26 cellular contexts compared by ENCODE assay signal in the genomic region with DNA sequence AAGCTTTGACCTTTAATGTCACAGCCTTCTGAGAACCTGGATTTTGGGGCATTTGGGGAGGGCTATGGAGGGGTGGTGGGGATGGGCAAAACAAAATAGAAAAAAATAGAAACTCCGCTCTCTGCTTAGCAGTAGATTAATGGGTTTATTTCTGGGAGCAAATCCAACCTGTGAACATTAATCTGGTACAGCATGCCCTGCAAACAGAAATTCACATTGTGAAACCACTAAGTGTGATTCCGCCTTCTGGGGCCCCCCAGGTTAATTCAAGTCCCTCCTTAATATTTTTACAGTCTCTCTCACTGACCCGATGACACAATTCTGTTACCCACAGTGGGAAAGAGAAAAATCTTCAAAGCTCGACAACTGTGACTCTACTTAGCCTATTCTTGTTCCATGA.
A peak's percentile ranks its signal among the peaks of the same experiment; 100 is the strongest.
DNase-seq lines count a peak whose midpoint lies in the region; ATAC-seq and TF ChIP-seq lines count a peak whose summit lies in the region.
"Had no signal": no experiment of that assay in that cellular context is flagged by ENCODE, and none has a peak within 500 bp of the region (broad histone marks: within the 10 kb centered on the region; RNA-seq: fewer than 3 reads in every experiment).

No MANE protein-coding gene starts in this region.

- no peaks in the 10 kb centered on the region for H3K79me2 ChIP-seq in H9 (ENCODE audit: insufficient read depth, low read length)

- TF ChIP-seq POLR2A in body of pancreas (IDR thresholded peaks at IDR 0.05) (no peak), uterus (IDR thresholded peaks at IDR 0.05) (no peak)

- no peaks in the 10 kb centered on the region for H3K27me3 Mint-ChIP-seq in activated T-cell treated with anti-CD3 and anti-CD28 coated beads, Interleukin-2, amount 50 U/mL, for 72 hours (ENCODE audit: low read depth)
- H3K27me3 Mint-ChIP-seq in H9 (ENCODE audit: low read depth), result no peaks in the 10 kb centered on the region; the same call in 1 of the 2 replicates
- H3K27me3 Mint-ChIP-seq: dendritic cell treated with granulocyte-macrophage colony-stimulating factor and Interleukin-4, amounts not matched to agents 40 ng/mL and 50 ng/mL, for 4 days had no signal

- no peak overlapping the region for H2BK12ac ChIP-seq in H9 (ENCODE audit: insufficient read length, low read depth, low read length)

- H3K4me3 ChIP-seq in body of pancreas (no peak overlapping the region), uterus (no peak overlapping the region), H7 (ENCODE audit: insufficient read depth, low read depth, low read length) (no peak overlapping the region)
- H3K4me3 ChIP-seq: K562, right atrium auricular region, SK-N-MC, spleen had no signal

- H3K36me3 Mint-ChIP-seq in activated T-cell treated with anti-CD3 and anti-CD28 coated beads, Interleukin-2, amount 50 U/mL, for 72 hours (ENCODE audit: insufficient read depth in 2 of 2), result peaks cover 8 to 32% of the 10 kb centered on the region in 2 donors
- H3K36me3 Mint-ChIP-seq in stimulated activated effector memory CD8-positive, alpha-beta T cell treated with anti-CD3 and anti-CD28 coated beads, Interleukin-12 subunit alpha, Interleukin-12 subunit beta, amount 100 ng/mL, for 72 hours, result no peaks in the 10 kb centered on the region
- H3K36me3 Mint-ChIP-seq in H9 (ENCODE audit: insufficient read depth in 1 of 3, low read depth in 3 of 3), result peaks cover 0 to 3% (median 0%) of the 10 kb centered on the region in 3 experiments; a peak in 2 of 7 replicates

- H2BK120ac ChIP-seq in H9 (ENCODE audit: low read depth, low read length, poor library complexity, severe bottlenecking), result no peak overlapping the region

- peak overlapping the region in 3 of 4 donors; percentile 3 to 71 (median 47) for H3K27ac ChIP-seq in body of pancreas
- no peak overlapping the region for H3K27ac ChIP-seq in uterus
- no peak overlapping the region for H3K27ac ChIP-seq in H9 (ENCODE audit: insufficient read length, low read depth, low read length)
- H3K27ac ChIP-seq: right atrium auricular region, SK-N-MC, spleen, WERI-Rb-1 had no signal

- no peak for DNase-seq in activated T-cell treated with anti-CD3 and anti-CD28 coated beads, Interleukin-2, amount 50 U/mL, for 72 hours
- DNase-seq in activated T-cell treated with anti-CD3 and anti-CD28 coated beads, Interleukin-2, amount 50 U/mL, for 1 hour, result no peak
- DNase-seq in G401 (ENCODE audit: low spot score), result peak; percentile 74
- peak in 1 of 4 donors; percentile 27 for DNase-seq in body of pancreas
- no peak for DNase-seq in stimulated activated effector memory CD8-positive, alpha-beta T cell treated with anti-CD3 and anti-CD28 coated beads, Interleukin-12 subunit alpha, Interleukin-12 subunit beta, amount 100 ng/mL, for 72 hours (ENCODE audit: low spot score in 2 of 2)
- DNase-seq in uterus, result no peak
- DNase-seq in H7, result no peak
- DNase-seq in H9, result no peak
- DNase-seq: ACHN; activated CD4-positive, alpha-beta T cell treated with anti-CD3 and anti-CD28 coated beads, Interleukin-2, amount 50 U/mL, for 48 hours; GDM1; mammary epithelial cell; MM.1S; NCI-H1417 treated with DMSO at 0.1 percent for 48 hours; NCI-H2107; NCI-H510A treated with DMSO at 0.1 percent for 48 hours; spleen; stimulated activated CD4-positive, alpha-beta T cell treated with anti-CD3 and anti-CD28 coated beads, Interleukin-4, amount 100 ng/mL, for 24 hours; trophoblast cell; WERI-Rb-1 had no signal

- H3K56ac ChIP-seq in H9 (ENCODE audit: insufficient read length, low read depth, low read length), result no peak overlapping the region

- peaks cover 54% of the 10 kb centered on the region for H3K4me1 Mint-ChIP-seq in activated T-cell treated with anti-CD3 and anti-CD28 coated beads, Interleukin-2, amount 50 U/mL, for 72 hours (ENCODE audit: low read depth)
- H3K4me1 Mint-ChIP-seq in stimulated activated effector memory CD8-positive, alpha-beta T cell treated with anti-CD3 and anti-CD28 coated beads, Interleukin-12 subunit alpha, Interleukin-12 subunit beta, amount 100 ng/mL, for 72 hours, result peaks cover 14% of the 10 kb centered on the region
- peaks cover 0 to 9% of the 10 kb centered on the region in 2 experiments; a peak in 2 of 4 replicates for H3K4me1 Mint-ChIP-seq in H9

- H3K4me1 ChIP-seq in body of pancreas (peaks cover 5% of the 10 kb centered on the region), uterus (peaks cover 0 to 5% of the 10 kb centered on the region in 2 donors), H9 (ENCODE audit: insufficient read depth, low read length) (no peaks in the 10 kb centered on the region)
- H3K4me1 ChIP-seq: right atrium auricular region, spleen had no signal

- no peak overlapping the region for H3K14ac ChIP-seq in H9 (ENCODE audit: insufficient read depth, low read length)

- H2BK20ac ChIP-seq in H9 (ENCODE audit: low read depth, low read length, poor library complexity, severe bottlenecking), result no peak overlapping the region

- in situ Hi-C loops in G401 (cut with HindIII; ENCODE audit: low sequenced_read_pairs), result no loop called here

- no peak overlapping the region for H2AK5ac ChIP-seq in H9 (ENCODE audit: insufficient read length, low read length)

- H3K9ac ChIP-seq in H9 (ENCODE audit: extremely low read depth, insufficient read length, low read length), result no peak overlapping the region

- H3K18ac ChIP-seq in H9 (ENCODE audit: insufficient read length, low read depth, low read length), result no peak overlapping the region

- H3K4ac ChIP-seq in H9 (ENCODE audit: low read depth, low read length), result no peak overlapping the region

- no peak overlapping the region for H3K23ac ChIP-seq in H9 (ENCODE audit: insufficient read length, low read depth, low read length)

- peak overlapping the region; percentile 74 to 77 for H3K4me3 Mint-ChIP-seq in activated T-cell treated with anti-CD3 and anti-CD28 coated beads, Interleukin-2, amount 50 U/mL, for 72 hours
- peak overlapping the region; percentile 31 for H3K4me3 Mint-ChIP-seq in stimulated activated effector memory CD8-positive, alpha-beta T cell treated with anti-CD3 and anti-CD28 coated beads, Interleukin-12 subunit alpha, Interleukin-12 subunit beta, amount 100 ng/mL, for 72 hours
- no peak overlapping the region for H3K4me3 Mint-ChIP-seq in H9
- H3K4me3 Mint-ChIP-seq: dendritic cell treated with granulocyte-macrophage colony-stimulating factor and Interleukin-4, amounts not matched to agents 40 ng/mL and 50 ng/mL, for 4 days had no signal

- H2BK5ac ChIP-seq in H9 (ENCODE audit: insufficient read length, low read length), result no peak overlapping the region

- no peak overlapping the region for H4K5ac ChIP-seq in H9 (ENCODE audit: insufficient read length, low read depth, low read length)

- intact Hi-C loops in body of pancreas (cut with DNase I), result no loop called here
- intact Hi-C loops in uterus (cut with DNase I; ENCODE audit: low total_unique reads), result no loop called here

- H3K9me3 ChIP-seq in body of pancreas (no peaks in the 10 kb centered on the region), uterus (no peaks in the 10 kb centered on the region), H9 (ENCODE audit: control insufficient read depth, low read depth, low read length) (no peaks in the 10 kb centered on the region)
- H3K9me3 ChIP-seq: right atrium auricular region, spleen had no signal

- TF ChIP-seq CTCF in body of pancreas (IDR thresholded peaks at IDR 0.05) (no peak), uterus (IDR thresholded peaks at IDR 0.05) (no peak), H9 (conservative IDR thresholded peaks at IDR 0.05) (no peak)

- no peak overlapping the region for H2BK15ac ChIP-seq in H9 (ENCODE audit: low read depth, low read length)

- H3K4me2 ChIP-seq in H9 (ENCODE audit: insufficient read depth, insufficient read length, low read length), result no peak overlapping the region

- peak overlapping the region; percentile 52 for H3K27ac Mint-ChIP-seq in activated T-cell treated with anti-CD3 and anti-CD28 coated beads, Interleukin-2, amount 50 U/mL, for 72 hours
- H3K27ac Mint-ChIP-seq in stimulated activated effector memory CD8-positive, alpha-beta T cell treated with anti-CD3 and anti-CD28 coated beads, Interleukin-12 subunit alpha, Interleukin-12 subunit beta, amount 100 ng/mL, for 72 hours, result no peak overlapping the region
- H3K27ac Mint-ChIP-seq in H9, result no peak overlapping the region; a peak in 1 of 7 replicates
- H3K27ac Mint-ChIP-seq: dendritic cell treated with granulocyte-macrophage colony-stimulating factor and Interleukin-4, amounts not matched to agents 40 ng/mL and 50 ng/mL, for 4 days; T-helper 2 cell treated with Interferon-gamma antibody and Interleukin-4, amounts not matched to agents 5 μg/mL and 100 μg/mL, for 36 hours had no signal

- no peaks in the 10 kb centered on the region for H4K20me1 ChIP-seq in H9 (ENCODE audit: control insufficient read depth, insufficient read depth, insufficient read length)

- H3K23me2 ChIP-seq in H9 (ENCODE audit: insufficient read length, low read depth, low read length, poor library complexity, severe bottlenecking), result no peaks in the 10 kb centered on the region

- H4K8ac ChIP-seq in H9 (replicated peaks; ENCODE audit: insufficient read length, low read depth, low read length), result no peak overlapping the region

- no peak overlapping the region for H2AFZ ChIP-seq in H9 (ENCODE audit: low read length)

- H4K91ac ChIP-seq in H9 (ENCODE audit: insufficient read length, low read depth, low read length), result no peak overlapping the region

- H3K9me3 Mint-ChIP-seq in activated T-cell treated with anti-CD3 and anti-CD28 coated beads, Interleukin-2, amount 50 U/mL, for 72 hours, result peaks cover 0 to 3% of the 10 kb centered on the region in 2 donors
- no peaks in the 10 kb centered on the region for H3K9me3 Mint-ChIP-seq in stimulated activated effector memory CD8-positive, alpha-beta T cell treated with anti-CD3 and anti-CD28 coated beads, Interleukin-12 subunit alpha, Interleukin-12 subunit beta, amount 100 ng/mL, for 72 hours
- H3K9me3 Mint-ChIP-seq in H9, result no peaks in the 10 kb centered on the region
- H3K9me3 Mint-ChIP-seq: dendritic cell treated with granulocyte-macrophage colony-stimulating factor and Interleukin-4, amounts not matched to agents 40 ng/mL and 50 ng/mL, for 4 days; T-helper 2 cell treated with Interferon-gamma antibody and Interleukin-4, amounts not matched to agents 5 μg/mL and 100 μg/mL, for 36 hours had no signal

- no peak for ATAC-seq in activated T-cell treated with anti-CD3 and anti-CD28 coated beads, Interleukin-2, amount 50 U/mL, for 72 hours (replicated peaks in 1 of 2)
- ATAC-seq in body of pancreas, result peak; percentile 52
- ATAC-seq in stimulated activated effector memory CD8-positive, alpha-beta T cell treated with anti-CD3 and anti-CD28 coated beads, Interleukin-12 subunit alpha, Interleukin-12 subunit beta, amount 100 ng/mL, for 72 hours, result no peak
- ATAC-seq: HCT116, K562 had no signal

- H3K79me1 ChIP-seq in H9 (ENCODE audit: insufficient read depth, low read depth, low read length, poor library complexity, severe bottlenecking), result no peaks in the 10 kb centered on the region

- H3T11ph ChIP-seq in H9 (ENCODE audit: low read length), result no peak overlapping the region

- H3K36me3 ChIP-seq in body of pancreas (replicated peaks in 1 of 2; ENCODE audit: insufficient read depth in 1 of 2, low read depth in 2 of 2) (no peaks in the 10 kb centered on the region), uterus (no peaks in the 10 kb centered on the region), H7 (replicated peaks; ENCODE audit: control insufficient read depth, insufficient read depth, low read length) (no peaks in the 10 kb centered on the region)
- H3K36me3 ChIP-seq: right atrium auricular region, spleen had no signal

- 19 to 29% methylated on average over 4 of the region's 4 CpGs for WGBS in body of pancreas, 2 donors
- WGBS in H9 (ENCODE audit: extremely low coverage, insufficient read length, low lambda C conversion rate), result no CpG with 5 or more reads among the region's 4 CpGs

- H3K27me3 ChIP-seq in body of pancreas, result no peaks in the 10 kb centered on the region
- no peaks in the 10 kb centered on the region for H3K27me3 ChIP-seq in uterus
- H3K27me3 ChIP-seq in H7 (ENCODE audit: control insufficient read depth, insufficient read depth, low read length), result no peaks in the 10 kb centered on the region
- H3K27me3 ChIP-seq in H9 (ENCODE audit: insufficient read depth, low read length), result no peaks in the 10 kb centered on the region
- H3K27me3 ChIP-seq: right atrium auricular region had no signal

Comparison
In these comparisons a context has a peak if more than half of its experiments do, and no peak if none do; other contexts are left out.
1. H3K4me3 Mint-ChIP-seq: peak in activated T-cell treated with anti-CD3 and anti-CD28 coated beads, Interleukin-2, amount 50 U/mL, for 72 hours (2 of 2) and stimulated activated effector memory CD8-positive, alpha-beta T cell treated with anti-CD3 and anti-CD28 coated beads, Interleukin-12 subunit alpha, Interleukin-12 subunit beta, amount 100 ng/mL, for 72 hours (single experiment); none in H9 (0 of 2).
2. H3K27ac ChIP-seq: peak in body of pancreas (3 of 4); none in uterus (0 of 2) and H9 (single experiment).